Comparison of ENCODE assay signal across 18 cellular contexts in the genomic region with DNA sequence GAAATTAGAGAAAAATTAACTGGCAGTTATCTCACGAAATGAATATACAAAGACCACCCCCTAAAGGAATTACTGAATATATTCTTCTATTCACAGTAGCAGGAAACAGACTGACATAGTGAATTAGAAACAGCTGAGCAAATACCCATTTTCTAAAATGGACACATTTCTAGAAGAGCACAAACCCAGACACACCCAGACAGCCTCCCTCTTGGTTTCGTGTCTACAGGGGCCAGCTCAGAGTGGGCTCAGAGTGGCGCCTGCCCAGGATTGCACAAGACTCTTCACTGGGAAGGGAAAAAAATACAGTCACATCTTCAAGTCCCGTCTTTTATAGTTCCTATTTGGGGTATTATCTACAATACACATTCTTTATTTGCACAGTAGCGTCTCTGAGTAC.
DNase-seq lines count a peak whose midpoint lies in the region; TF ChIP-seq lines count a peak whose summit lies in the region.
"Had no signal": no experiment of that assay in that cellular context is flagged by ENCODE, and none has a peak within 500 bp of the region (broad histone marks: within the 10 kb centered on the region; RNA-seq: fewer than 3 reads in every experiment).

No MANE protein-coding gene starts in this region.

- peaks cover 32% of the 10 kb centered on the region for H3K4me1 ChIP-seq in SJCRH30
- H3K4me1 ChIP-seq: ascending aorta had no signal

- no peak overlapping the region for H3K4me3 Mint-ChIP-seq in nephron progenitor cell
- H3K4me3 Mint-ChIP-seq: activated CD4-positive, alpha-beta T cell treated with anti-CD3 and anti-CD28 coated beads, Interleukin-2, amount 10 ng/mL, durations not matched to agents 7 days and 5 days; CD4-positive, alpha-beta T cell; neural crest cell; stimulated activated memory B cell treated with anti-CD40 and anti-IgM and Interleukin-4, amounts not matched to agents 10 μg/mL and 1 μg/mL and 100 μg/mL, for 72 hours had no signal

- H3K27ac Mint-ChIP-seq in nephron progenitor cell: no peak overlapping the region
- H3K27ac Mint-ChIP-seq: activated CD4-positive, alpha-beta T cell treated with anti-CD3 and anti-CD28 coated beads, Interleukin-2, amount 10 ng/mL, durations not matched to agents 7 days and 5 days; activated naive CD4-positive, alpha-beta T cell treated with anti-CD3 and anti-CD28 coated beads, Interleukin-2, amount 50 U/mL, for 72 hours; CD4-positive, alpha-beta T cell; progenitor cell of endocrine pancreas; stimulated activated memory B cell treated with anti-CD40 and anti-IgM and Interleukin-4, amounts not matched to agents 10 μg/mL and 1 μg/mL and 100 μg/mL, for 72 hours had no signal

- H3K27me3 Mint-ChIP-seq in nephron progenitor cell (ENCODE audit: low read depth, poor library complexity): peaks cover 13% of the 10 kb centered on the region
- H3K27me3 Mint-ChIP-seq: progenitor cell of endocrine pancreas had no signal

- no peaks in the 10 kb centered on the region for H3K36me3 ChIP-seq in H7 (replicated peaks; ENCODE audit: control insufficient read depth, insufficient read depth, low read length)
- H3K36me3 ChIP-seq in SJCRH30: no peaks in the 10 kb centered on the region
- H3K36me3 ChIP-seq: ascending aorta had no signal

- H3K27ac ChIP-seq in SJCRH30: peak overlapping the region; percentile 40
- H3K27ac ChIP-seq: ascending aorta, epithelial cell of prostate, KMS-11 had no signal

- H3K9me3 Mint-ChIP-seq in nephron progenitor cell: peaks cover 33% of the 10 kb centered on the region

- H3K4me1 Mint-ChIP-seq in nephron progenitor cell: peaks cover 36% of the 10 kb centered on the region
- H3K4me1 Mint-ChIP-seq: activated CD4-positive, alpha-beta T cell treated with anti-CD3 and anti-CD28 coated beads, Interleukin-2, amount 10 ng/mL, durations not matched to agents 7 days and 5 days; stimulated activated memory B cell treated with anti-CD40 and anti-IgM and Interleukin-4, amounts not matched to agents 10 μg/mL and 1 μg/mL and 100 μg/mL, for 72 hours had no signal

- no peak for TF ChIP-seq CTCF in nephron progenitor cell (IDR thresholded peaks at IDR 0.05)

- no peaks in the 10 kb centered on the region for H3K27me3 ChIP-seq in H7 (ENCODE audit: control insufficient read depth, insufficient read depth, low read length)
- H3K27me3 ChIP-seq in SJCRH30: no peaks in the 10 kb centered on the region
- H3K27me3 ChIP-seq: ascending aorta had no signal

- H3K4me3 ChIP-seq in H7 (ENCODE audit: insufficient read depth, low read depth, low read length): no peak overlapping the region
- H3K4me3 ChIP-seq in SJCRH30: no peak overlapping the region
- H3K4me3 ChIP-seq: ascending aorta had no signal

- H3K9me3 ChIP-seq in SJCRH30 (replicated peaks): peaks cover 7% of the 10 kb centered on the region

- peak; percentile 16 for DNase-seq in H7
- DNase-seq in NCI-H1436 treated with DMSO at 0.1 percent for 48 hours (lab: John Stamatoyannopoulos, UW): peak; percentile 85
- peak in 1 of 2 experiments; percentile 72 for DNase-seq in SJCRH30
- DNase-seq in iPS-NIHi11 (ENCODE audit: low spot score): peak; percentile 2
- no peak for DNase-seq in nephron progenitor cell
- no peak for DNase-seq in C1 segment of cervical spinal cord (lab: John Stamatoyannopoulos, UW)
- DNase-seq in retina: no peak
- DNase-seq: activated CD4-positive, alpha-beta T cell treated with anti-CD3 and anti-CD28 coated beads, Interleukin-2, amount 10 ng/mL, durations not matched to agents 7 days and 5 days; CD4-positive, alpha-beta T cell; GF-D8; small intestine had no signal

- H3K36me3 Mint-ChIP-seq in nephron progenitor cell (ENCODE audit: low read depth): peaks cover 23% of the 10 kb centered on the region

Comparison
In these comparisons a context has a peak if more than half of its experiments do, and no peak if none do; other contexts are left out.
1. DNase-seq: peak in H7 (single experiment), NCI-H1436 treated with DMSO at 0.1 percent for 48 hours (single experiment) and iPS-NIHi11 (single experiment); none in nephron progenitor cell (single experiment), C1 segment of cervical spinal cord (0 of 14) and retina (single experiment).